In genomic region chr6:117477988-117478852, GRCh38 we compare ENCODE assay signal across 9 cellular contexts. TPM values are rescaled to one million over a fixed set of nuclear protein-coding genes. Genes with fewer than 3 reads are reported as not detected.
DNase-seq lines count a peak whose midpoint lies in the region; ATAC-seq, FAIRE-seq and TF ChIP-seq lines count a peak whose summit lies in the region.
"Had no signal": no experiment of that assay in that cellular context is flagged by ENCODE, and none has a peak within 500 bp of the region (broad histone marks: within the 10 kb centered on the region; RNA-seq: fewer than 3 reads in every experiment).

No MANE protein-coding gene starts in this region.

- TF ChIP-seq CTCF in H1 (IDR thresholded peaks at IDR 0.05; ENCODE audit: control extremely low read depth in 1 of 3, insufficient read depth in 1 of 3, low read depth in 1 of 3, low read length in 3 of 3) (peak in 2 of 3 experiments; percentile 55 to 62; a peak in 3 of 4 replicates), prostate gland (IDR thresholded peaks at IDR 0.05) (peak in 1 of 4 experiments; percentile 5), uterus (IDR thresholded peaks at IDR 0.05) (peak in 1 of 4 experiments; percentile 18)

- H3K27ac Mint-ChIP-seq in stimulated activated effector memory CD8-positive, alpha-beta T cell treated with anti-CD3 and anti-CD28 coated beads, Interleukin-12 subunit alpha, Interleukin-12 subunit beta, amount 100 ng/mL, for 72 hours: no peak overlapping the region

- 0 out of 2 replicates have a peak overlapping the region, but pooled peaks have one; percentile 4 for H2AFZ ChIP-seq in H1 (ENCODE audit: low read length)

- H3K18ac ChIP-seq in H1 (ENCODE audit: extremely low read depth, low read length): no peak overlapping the region

- peak; percentile 51 for ATAC-seq in GM21717 (IDR thresholded peaks at IDR 0.05; ENCODE audit: unreplicated experiment)
- ATAC-seq in stimulated activated effector memory CD8-positive, alpha-beta T cell treated with anti-CD3 and anti-CD28 coated beads, Interleukin-12 subunit alpha, Interleukin-12 subunit beta, amount 100 ng/mL, for 72 hours: no peak

- CTCF ChIA-PET in H1 (lab: Charles Lee; ENCODE audit: partially characterized antibody): interaction anchor here (0.7 to 8.2 kb wide), 24 partner anchors 10 to 787 kb away, joined by 3 to 58 read pairs (median 4); partner anchors contain the start of gene GOPC

- H3K27ac ChIP-seq in H1 (ENCODE audit: low read depth, low read length) (no peak overlapping the region), prostate gland (no peak overlapping the region), uterus (no peak overlapping the region)
- H3K27ac ChIP-seq: 22Rv1 had no signal

- no peaks in the 10 kb centered on the region for H3K36me3 Mint-ChIP-seq in stimulated activated effector memory CD8-positive, alpha-beta T cell treated with anti-CD3 and anti-CD28 coated beads, Interleukin-12 subunit alpha, Interleukin-12 subunit beta, amount 100 ng/mL, for 72 hours

- no peaks in the 10 kb centered on the region for H3K9me3 Mint-ChIP-seq in stimulated activated effector memory CD8-positive, alpha-beta T cell treated with anti-CD3 and anti-CD28 coated beads, Interleukin-12 subunit alpha, Interleukin-12 subunit beta, amount 100 ng/mL, for 72 hours

- H3K36me3 ChIP-seq in H1 (ENCODE audit: control insufficient read depth in 2 of 4, insufficient read depth in 4 of 4, low read length in 3 of 4) (no peaks in the 10 kb centered on the region), prostate gland (no peaks in the 10 kb centered on the region), uterus (no peaks in the 10 kb centered on the region)

- no peaks in the 10 kb centered on the region for H3K9me3 ChIP-seq in H1 (ENCODE audit: insufficient read depth in 2 of 2, low read depth in 1 of 2, low read length in 1 of 2)
- H3K9me3 ChIP-seq in prostate gland: no peaks in the 10 kb centered on the region
- H3K9me3 ChIP-seq in uterus: no peaks in the 10 kb centered on the region

- no peak for TF ChIP-seq EP300 in H1 (IDR thresholded peaks at IDR 0.05; ENCODE audit: borderline replicate concordance in 1 of 2, low read depth in 2 of 2, low read length in 2 of 2)

- 92% methylated on average over 4 of the region's 4 CpGs; no CpG with 5 or more reads in 1 of the 2 experiments for WGBS in H1 (ENCODE audit: extremely low coverage in 1 of 2, insufficient coverage in 1 of 2, insufficient read length in 1 of 2, insufficient replicate concordance in 2 of 2, low coverage in 1 of 2, low lambda C conversion rate in 2 of 2, missing lambda C conversion rate in 1 of 2), 2 experiments
- WGBS in prostate gland: 94% methylated on average over 4 of the region's 4 CpGs

- no peak overlapping the region for H3K56ac ChIP-seq in H1 (replicated peaks; ENCODE audit: insufficient read length, low read depth, low read length)

- DNase-seq in DMS 273 (lab: John Stamatoyannopoulos, UW; ENCODE audit: unreplicated experiment): peak; percentile 59
- no peak for DNase-seq in DMS 273 treated with DMSO at 0.1 percent for 48 hours (lab: John Stamatoyannopoulos, UW)
- peak; percentile 33 for DNase-seq in NAMALWA (ENCODE audit: low spot score)
- no peak for DNase-seq in H1 (ENCODE audit: low read depth in 1 of 2, low spot score in 2 of 2)
- DNase-seq in prostate gland (ENCODE audit: low spot score): no peak
- no peak for DNase-seq in uterus
- no peak for DNase-seq in stimulated activated effector memory CD8-positive, alpha-beta T cell treated with anti-CD3 and anti-CD28 coated beads, Interleukin-12 subunit alpha, Interleukin-12 subunit beta, amount 100 ng/mL, for 72 hours (ENCODE audit: low spot score in 2 of 2)

- H2BK20ac ChIP-seq in H1 (ENCODE audit: low read length): no peak overlapping the region

- TF ChIP-seq POLR2A in H1 (IDR thresholded peaks at IDR 0.05; ENCODE audit: control extremely low read depth in 1 of 2, low read depth in 2 of 2, low read length in 2 of 2) (no peak), prostate gland (IDR thresholded peaks at IDR 0.05) (no peak), uterus (IDR thresholded peaks at IDR 0.05) (no peak)

- H3K4me1 Mint-ChIP-seq in stimulated activated effector memory CD8-positive, alpha-beta T cell treated with anti-CD3 and anti-CD28 coated beads, Interleukin-12 subunit alpha, Interleukin-12 subunit beta, amount 100 ng/mL, for 72 hours: peaks cover 19% of the 10 kb centered on the region

- H3K14ac ChIP-seq in H1 (ENCODE audit: insufficient read length): no peak overlapping the region

- no peak overlapping the region for H3K4ac ChIP-seq in H1 (replicated peaks; ENCODE audit: insufficient read length, low read depth, low read length)

- H3K4me3 Mint-ChIP-seq in stimulated activated effector memory CD8-positive, alpha-beta T cell treated with anti-CD3 and anti-CD28 coated beads, Interleukin-12 subunit alpha, Interleukin-12 subunit beta, amount 100 ng/mL, for 72 hours: no peak overlapping the region

- no peaks in the 10 kb centered on the region for H4K20me1 ChIP-seq in H1 (replicated peaks in 1 of 2; ENCODE audit: control insufficient read depth in 1 of 2, insufficient read depth in 2 of 2, low read length in 2 of 2)

- H2BK120ac ChIP-seq in H1 (replicated peaks; ENCODE audit: low read depth, low read length): no peak overlapping the region

- peaks cover 7 to 14% (median 10%) of the 10 kb centered on the region in 4 experiments for H3K4me1 ChIP-seq in H1 (replicated peaks in 1 of 4; ENCODE audit: control insufficient read depth in 3 of 4, insufficient read depth in 4 of 4, low read length in 3 of 4)
- no peaks in the 10 kb centered on the region for H3K4me1 ChIP-seq in prostate gland (replicated peaks)
- H3K4me1 ChIP-seq in uterus: no peaks in the 10 kb centered on the region

- no peak overlapping the region for H4K5ac ChIP-seq in H1 (ENCODE audit: insufficient read length, low read depth, low read length)

- H2BK15ac ChIP-seq in H1 (ENCODE audit: low read length): no peak overlapping the region

- peaks cover 14% of the 10 kb centered on the region; the same call in 1 of the 2 replicates for H3K23me2 ChIP-seq in H1 (ENCODE audit: low read depth, low read length)

- H2BK12ac ChIP-seq in H1 (ENCODE audit: low read depth, low read length): no peak overlapping the region

- no peaks in the 10 kb centered on the region for H3K79me1 ChIP-seq in H1 (ENCODE audit: low read depth, low read length)

- intact Hi-C loops in prostate gland (cut with DNase I): no loop called here
- intact Hi-C loops in uterus (cut with DNase I; ENCODE audit: low total_unique reads): no loop called here

- H3K4me3 ChIP-seq in H1 (ENCODE audit: extremely low read depth in 1 of 4, insufficient read depth in 2 of 4, low read depth in 3 of 4, low read length in 4 of 4) (no peak overlapping the region), prostate gland (no peak overlapping the region), uterus (no peak overlapping the region)

- POLR2A ChIA-PET in H1 (lab: Charles Lee; ENCODE audit: partially characterized antibody): no interaction called here

- H2AK5ac ChIP-seq in H1 (ENCODE audit: low read depth, low read length): no peak overlapping the region

- H3K4me2 ChIP-seq in H1 (ENCODE audit: insufficient read depth in 1 of 2, low read depth in 2 of 2, low read length in 2 of 2): no peak overlapping the region

- no peak overlapping the region for H3K23ac ChIP-seq in H1 (ENCODE audit: insufficient read length)

- no peak for FAIRE-seq in H1 (lab: Jason Lieb, UNC)

- no peak overlapping the region for H4K91ac ChIP-seq in H1 (replicated peaks; ENCODE audit: insufficient read length, low read length)

- peak; percentile 72 to 81 for TF ChIP-seq RAD21 in H1 (IDR thresholded peaks at IDR 0.05 in 1 of 2, conservative IDR thresholded peaks at IDR 0.05 in 1 of 2; ENCODE audit: low read depth in 2 of 2, low read length in 2 of 2)

- H3K9ac ChIP-seq in H1 (replicated peaks in 1 of 4; ENCODE audit: extremely low read depth in 1 of 4, low read depth in 3 of 4, low read length in 3 of 4): no peak overlapping the region

- no peak overlapping the region for H2BK5ac ChIP-seq in H1 (ENCODE audit: low read depth, low read length)

- no peaks in the 10 kb centered on the region for H3K79me2 ChIP-seq in H1 (ENCODE audit: control insufficient read depth in 1 of 2, insufficient read depth in 2 of 2, low read length in 2 of 2)

- H3K27me3 ChIP-seq in H1 (replicated peaks in 1 of 4; ENCODE audit: control insufficient read depth in 3 of 4, extremely low read depth in 1 of 4, insufficient read depth in 3 of 4, low read length in 3 of 4) (peaks cover 0 to 23% (median 19%) of the 10 kb centered on the region in 4 experiments; a peak in 6 of 7 replicates), prostate gland (replicated peaks; ENCODE audit: insufficient read depth) (no peaks in the 10 kb centered on the region), uterus (no peaks in the 10 kb centered on the region)

- no peak overlapping the region for H4K8ac ChIP-seq in H1 (ENCODE audit: extremely low read depth, insufficient read depth, low read length)

TF ChIP-seq in H1, 55 proteins besides CTCF, POLR2A, EP300 and RAD21 (continues in another document):
- TF ChIP-seq RFX5 (IDR thresholded peaks at IDR 0.05; ENCODE audit: borderline replicate concordance, low read depth, low read length): no peak
- no peak for TF ChIP-seq SP4 (IDR thresholded peaks at IDR 0.05; ENCODE audit: low read length)
- no peak for TF ChIP-seq KDM5A (IDR thresholded peaks at IDR 0.05; ENCODE audit: low read length)

RNA-seq across cellular contexts. Expression of gene DCBLD1, which starts 4.3 kb away (rescaled TPM):
- total RNA-seq in H1 (2021; fragmentation: NEBNext Ultra II Directional; extraction: Animal tissue kit (Norgen Biotek cat#: 25700)): 7.9 and 11.2 TPM in 2 replicates
- 3.7 and 3.9 TPM in 2 replicates for polyA plus RNA-seq in H1 (2011; rRNA removed)
- 5.0 TPM for polyA plus RNA-seq in H1 (2011; cell fraction: cytosol; rRNA removed)
- 4.1 TPM for polyA plus RNA-seq in H1 (2011; cell fraction: nucleus; rRNA removed)
- polyA plus RNA-seq in H1 (2012, experiment 1 of 2): 5.2 to 8.4 TPM (median 6.1 TPM) in 4 replicates
- 1.8 TPM for polyA plus RNA-seq in H1 (2012, experiment 2 of 2)
- 13.1 TPM for polyA plus RNA-seq in H1 (2013, experiment 1 of 2)
- 15.7 TPM for polyA plus RNA-seq in H1 (2013, experiment 2 of 2)
- 7.0 and 7.7 TPM in 2 replicates for polyA minus RNA-seq in H1 (2011; rRNA and poly(A)+ RNA removed)
- 7.5 TPM for polyA minus RNA-seq in H1 (2011; cell fraction: cytosol; rRNA and poly(A)+ RNA removed)
- polyA minus RNA-seq in H1 (2011; cell fraction: nucleus; rRNA and poly(A)+ RNA removed): 8.0 TPM
- total RNA-seq in prostate gland: 10 to 100 TPM in 1 of 2 donors, 1 to 10 TPM in 1; 8.8 to 17.6 TPM
- total RNA-seq in uterus: 10 to 100 TPM in 1 of 4 donors, 1 to 10 TPM in 3; 2.4 to 15.5 (median 4.5) TPM

RNA-seq across cellular contexts. Expression of gene ROS1, which starts 52.5 kb away (rescaled TPM):
- not detected in 2 replicates for total RNA-seq in H1 (2021; fragmentation: NEBNext Ultra II Directional; extraction: Animal tissue kit (Norgen Biotek cat#: 25700))
- polyA plus RNA-seq in H1 (2011; rRNA removed): not detected in 2 replicates
- not detected for polyA plus RNA-seq in H1 (2011; cell fraction: cytosol; rRNA removed)
- not detected for polyA plus RNA-seq in H1 (2011; cell fraction: nucleus; rRNA removed)
- not detected in 4 replicates for polyA plus RNA-seq in H1 (2012, experiment 1 of 2)
- not detected for polyA plus RNA-seq in H1 (2012, experiment 2 of 2)
- polyA plus RNA-seq in H1 (2013, experiment 1 of 2): not detected
- polyA plus RNA-seq in H1 (2013, experiment 2 of 2): not detected
- polyA minus RNA-seq in H1 (2011; rRNA and poly(A)+ RNA removed): not detected in 2 replicates
- polyA minus RNA-seq in H1 (2011; cell fraction: cytosol; rRNA and poly(A)+ RNA removed): not detected
- not detected for polyA minus RNA-seq in H1 (2011; cell fraction: nucleus; rRNA and poly(A)+ RNA removed)
- total RNA-seq in prostate gland: under 1 TPM; 0.23 to 0.34 TPM
- 1 to 10 TPM in 1 of 4 donors, not detected in 3; 2.0 TPM for total RNA-seq in uterus

Comparison
In these comparisons a context has a peak if more than half of its experiments do, and no peak if none do; other contexts are left out.
1. DNase-seq: peak in DMS 273 (single experiment) and NAMALWA (single experiment); none in DMS 273 treated with DMSO at 0.1 percent for 48 hours (single experiment), H1 (0 of 2), prostate gland (single experiment), uterus (0 of 2) and stimulated activated effector memory CD8-positive, alpha-beta T cell treated with anti-CD3 and anti-CD28 coated beads, Interleukin-12 subunit alpha, Interleukin-12 subunit beta, amount 100 ng/mL, for 72 hours (0 of 2).